8 cellular contexts compared by ENCODE assay signal in genomic region chrX:47523297-47523696, GRCh38. TPM values are rescaled to one million over a fixed set of nuclear protein-coding genes. Genes with fewer than 3 reads are reported as not detected.
A peak's percentile ranks its signal among the peaks of the same experiment; 100 is the strongest.
DNase-seq lines count a peak whose midpoint lies in the region; ATAC-seq and TF ChIP-seq lines count a peak whose summit lies in the region.

No MANE protein-coding gene starts in this region.

- POLR2A ChIA-PET in HEK293 (lab: Yijun Ruan, JAX), result interaction anchor here (0.9 to 1.8 kb wide), 5 partner anchors 22 to 378 kb away, joined by 3 to 8 read pairs (median 4); partner anchors contain the start of genes ELK1, NDUFB11, RBM10 and USP11

- 2% methylated on average over 33 of the region's 33 CpGs for WGBS in right cardiac atrium
- WGBS in aorta, 2 donors, result 1 to 15% methylated on average over 15 to 33 of the region's 33 CpGs

- no peaks in the 10 kb centered on the region for H3K9me3 ChIP-seq in HEK293 (ENCODE audit: control insufficient read depth, insufficient read depth, low read depth, low read length)
- no peaks in the 10 kb centered on the region for H3K9me3 ChIP-seq in right cardiac atrium (ENCODE audit: control insufficient read depth, low read length)
- no peaks in the 10 kb centered on the region for H3K9me3 ChIP-seq in aorta (ENCODE audit: control insufficient read depth, low read length)

- CTCF ChIA-PET in HEK293 (lab: Yijun Ruan, JAX), result interaction anchor here (0.6 to 3.7 kb wide), 20 partner anchors 8 to 333 kb away, joined by 3 to 33 read pairs (median 4); partner anchors contain the start of gene TIMP1

- TF ChIP-seq CTCF in HEK293 (tag by site-specific recombination; IDR thresholded peaks at IDR 0.05), result peak; percentile 92

- H3K4me1 ChIP-seq in HEK293 (ENCODE audit: control insufficient read depth, insufficient read depth, low read length) (no peaks in the 10 kb centered on the region), right cardiac atrium (ENCODE audit: control insufficient read depth, insufficient read depth, low read length) (no peaks in the 10 kb centered on the region), aorta (ENCODE audit: control insufficient read depth in 1 of 2, insufficient read depth in 2 of 2, low read length in 2 of 2) (no peaks in the 10 kb centered on the region)

- H3K36me3 ChIP-seq in HEK293 (ENCODE audit: control insufficient read depth in 2 of 2, insufficient read depth in 1 of 2, low read length in 2 of 2), result no peaks in the 10 kb centered on the region
- H3K36me3 ChIP-seq in aorta (ENCODE audit: control insufficient read depth in 1 of 2, insufficient read depth in 2 of 2, low read length in 1 of 2), result no peaks in the 10 kb centered on the region

- peak; percentile 63 for DNase-seq in GDM1 (lab: John Stamatoyannopoulos, UW)
- peak; percentile 69 for DNase-seq in NCI-H1105 treated with DMSO at 0.1 percent for 48 hours (lab: John Stamatoyannopoulos, UW)
- DNase-seq in T-helper 2 cell, result peak; percentile 62 to 70 (median 65)
- DNase-seq in right cardiac atrium, result peak; percentile 83 to 93 (median 93)
- DNase-seq in putamen (ENCODE audit: low spot score), result peak; percentile 66
- DNase-seq in aorta, result peak; percentile 89 to 95

- H3K27ac ChIP-seq in HEK293 (ENCODE audit: extremely low read depth, low read depth, low read length) (no peak overlapping the region; the same call in 1 of the 2 replicates), angular gyrus (ENCODE audit: low read depth, low read length) (peak overlapping the region; percentile 40), right cardiac atrium (ENCODE audit: low read length) (no peak overlapping the region), aorta (ENCODE audit: low read depth in 1 of 2, low read length in 2 of 2) (no peak overlapping the region)

- intact Hi-C loops in right cardiac atrium (cut with DNase I) (loop anchor here in 1 of 4 donors (5.0 kb wide), 1 partner anchor 331 kb away; the partner anchor contains the start of gene UBA1), aorta (cut with DNase I) (loop anchor here (2.0 to 10.0 kb wide), 4 partner anchors 138 to 332 kb away; no protein-coding TSS in a partner anchor)

- H3K4me3 ChIP-seq in HEK293 (ENCODE audit: low read depth, low read length) (peak overlapping the region; percentile 44), right cardiac atrium (ENCODE audit: low read length) (peak overlapping the region; percentile 55), aorta (ENCODE audit: low read length in 2 of 2) (peak overlapping the region; percentile 11 to 69)

- ATAC-seq in right cardiac atrium (peak; percentile 97 to 98), aorta (ENCODE audit: low FRiP score) (peak; percentile 96)

- H3K27me3 ChIP-seq in right cardiac atrium (ENCODE audit: control insufficient read depth, insufficient read depth) (no peaks in the 10 kb centered on the region), aorta (ENCODE audit: control insufficient read depth in 1 of 2, insufficient read depth in 2 of 2, low read length in 1 of 2) (no peaks in the 10 kb centered on the region)

TF ChIP-seq in HEK293, 187 proteins besides CTCF, POLR2A, EP300 and RAD21 (continues in another document):
- TF ChIP-seq ZNF777 (tag by site-specific recombination; IDR thresholded peaks at IDR 0.05; ENCODE audit: borderline replicate concordance), result no peak
- no peak for TF ChIP-seq ZNF561 (tag by site-specific recombination; IDR thresholded peaks at IDR 0.05; ENCODE audit: borderline replicate concordance)
- no peak for TF ChIP-seq MZF1 (tag by site-specific recombination; IDR thresholded peaks at IDR 0.05; ENCODE audit: borderline replicate concordance)
- no peak for TF ChIP-seq ZNF221 (tag by site-specific recombination; IDR thresholded peaks at IDR 0.05; ENCODE audit: borderline replicate concordance)
- TF ChIP-seq ZNF184 (tag by site-specific recombination; IDR thresholded peaks at IDR 0.05), result no peak
- TF ChIP-seq PRDM4 (tag by site-specific recombination; IDR thresholded peaks at IDR 0.05), result no peak
- no peak for TF ChIP-seq FEZF1 (tag by site-specific recombination; IDR thresholded peaks at IDR 0.05)
- TF ChIP-seq ZBTB6 (tag by site-specific recombination; IDR thresholded peaks at IDR 0.05), result no peak
- TF ChIP-seq ZNF658 (tag by site-specific recombination; IDR thresholded peaks at IDR 0.05), result no peak
- no peak for TF ChIP-seq ZNF544 (tag by site-specific recombination; IDR thresholded peaks at IDR 0.05)
- no peak for TF ChIP-seq RBAK (tag by site-specific recombination; IDR thresholded peaks at IDR 0.05)
- no peak for TF ChIP-seq ZNF585B (tag by site-specific recombination; IDR thresholded peaks at IDR 0.05)
- TF ChIP-seq ZNF114 (tag by site-specific recombination; IDR thresholded peaks at IDR 0.05), result no peak
- TF ChIP-seq INSM2 (tag by site-specific recombination; IDR thresholded peaks at IDR 0.05), result no peak
- TF ChIP-seq YY2 (tag by site-specific recombination; IDR thresholded peaks at IDR 0.05), result no peak
- TF ChIP-seq ZNF514 (tag by site-specific recombination; IDR thresholded peaks at IDR 0.05), result no peak
- 0 out of 2 replicates have a peak, but pooled peaks have one; percentile 22 for TF ChIP-seq OSR2 (tag by site-specific recombination; IDR thresholded peaks at IDR 0.05)

RNA-seq across cellular contexts. Expression of gene ARAF, which starts 37.7 kb away (rescaled TPM):
- total RNA-seq in right cardiac atrium, result 10 to 100 TPM; 65.9 to 73.2 (median 69.2) TPM
- polyA plus RNA-seq in right cardiac atrium, result 33.2 TPM
- total RNA-seq in aorta, result 10 to 100 TPM; 51.5 to 59.0 TPM
- 100 to 1,000 TPM in 1 of 2 donors, 10 to 100 TPM in 1; 37.4 to 115 TPM for polyA plus RNA-seq in aorta

RNA-seq across cellular contexts. Expression of gene ZNF41, which starts 40.3 kb away (rescaled TPM):
- total RNA-seq in right cardiac atrium (10 to 100 TPM; 13.6 to 15.0 (median 14.4) TPM), aorta (10 to 100 TPM in 1 of 2 donors, 1 to 10 TPM in 1; 8.8 to 12.6 TPM)
- polyA plus RNA-seq in right cardiac atrium (4.6 TPM), aorta (1 to 10 TPM; 1.1 to 3.3 TPM)

RNA-seq across cellular contexts. Expression of gene TIMP1, which starts 58.9 kb away (rescaled TPM):
- total RNA-seq in right cardiac atrium (100 to 1,000 TPM; 254 to 515 (median 403) TPM), aorta (1,000 to 10,000 TPM; 1,378 to 1,710 TPM)
- polyA plus RNA-seq in right cardiac atrium (284 TPM), aorta (1,000 to 10,000 TPM in 1 of 2 donors, 100 to 1,000 TPM in 1; 775 to 3,088 TPM)
